Comparison of ENCODE assay signal across 1 cellular context in genomic region chrX:12979630-12980015, GRCh38.
TF ChIP-seq lines count a peak whose summit lies in the region.

No MANE protein-coding gene starts in this region.

TF ChIP-seq in A549, 52 proteins besides CTCF, POLR2A, EP300 and RAD21 (continued from another document):
- TF ChIP-seq RFX5 (IDR thresholded peaks at IDR 0.05) (no peak), CHD4 (IDR thresholded peaks at IDR 0.05; ENCODE audit: borderline replicate concordance) (no peak), PHF8 (IDR thresholded peaks at IDR 0.05; ENCODE audit: borderline replicate concordance, low read depth) (no peak), ZFP36 (IDR thresholded peaks at IDR 0.05; ENCODE audit: borderline replicate concordance, partially characterized antibody) (no peak), RCOR1 (IDR thresholded peaks at IDR 0.05; ENCODE audit: low read depth, low read length) (no peak), KDM1A (IDR thresholded peaks at IDR 0.05; ENCODE audit: low read depth) (no peak)
TF ChIP-seq in A549: peak in this region for 0.
